Comparison of ENCODE assay signal across 1 cellular context in the genomic region with DNA sequence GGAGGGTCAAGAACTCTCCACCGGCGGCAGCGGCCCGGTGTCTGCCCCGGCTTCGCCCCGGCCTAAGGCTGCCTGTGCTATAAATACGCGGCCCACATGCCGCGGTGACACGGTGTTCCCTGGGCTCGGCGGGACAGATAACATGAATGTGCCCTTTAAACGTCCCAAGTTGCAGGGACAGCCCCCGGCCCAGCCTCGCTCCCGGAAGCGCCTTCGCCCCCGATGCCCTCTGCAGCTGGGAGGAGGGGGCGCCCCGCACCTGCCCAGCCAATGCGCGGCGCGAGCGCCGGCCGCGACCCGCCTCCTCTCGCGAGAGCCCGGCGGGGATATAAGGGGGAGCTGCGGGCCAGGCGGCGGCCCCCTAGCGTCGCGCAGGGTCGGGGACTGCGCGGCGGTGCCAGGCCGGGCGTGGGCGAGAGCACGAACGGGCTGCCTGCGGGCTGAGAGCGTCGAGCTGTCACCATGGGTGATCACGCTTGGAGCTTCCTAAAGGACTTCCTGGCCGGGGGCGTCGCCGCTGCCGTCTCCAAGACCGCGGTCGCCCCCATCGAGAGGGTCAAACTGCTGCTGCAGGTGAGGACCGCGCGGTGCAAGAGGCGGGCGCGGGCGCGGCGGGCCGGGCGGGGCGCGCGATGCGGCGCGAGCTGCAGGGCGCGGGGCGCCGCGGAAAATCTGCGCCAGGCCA.
A peak's percentile ranks its signal among the peaks of the same experiment; 100 is the strongest.
TF ChIP-seq lines count a peak whose summit lies in the region.

Gene SLC25A4, plus strand, starts transcription at position 356 of the 685 bp plus-strand sequence. Its CDS starts 107 bp downstream, at position 463.

TF ChIP-seq in K562, 482 proteins besides CTCF, POLR2A, EP300 and RAD21 (continued from another document):
- TF ChIP-seq MLX (CRISPR knock-in tag; conservative IDR thresholded peaks at IDR 0.05) (peak in 1 of 2 experiments; percentile 82; a peak in 1 of 4 replicates), TARDBP (IDR thresholded peaks at IDR 0.05) (0 out of 2 replicates have a peak, but pooled peaks have one; percentile 21), KDM4B (IDR thresholded peaks at IDR 0.05; ENCODE audit: borderline replicate concordance in 2 of 2, low read depth in 1 of 2) (peak in 1 of 2 experiments; percentile 30; a peak in 1 of 4 replicates), YY1 (IDR thresholded peaks at IDR 0.05; ENCODE audit: borderline replicate concordance in 1 of 3, control insufficient read depth in 1 of 3, extremely low read depth in 1 of 3, insufficient read depth in 3 of 3, insufficient read length in 1 of 3, insufficient replicate concordance in 2 of 3, low read depth in 1 of 3, low read length in 2 of 3) (peak in 1 of 3 experiments; percentile 40), ATF1 (CRISPR knock-in tag; IDR thresholded peaks at IDR 0.05) (no peak), ATF1 (tag; IDR thresholded peaks at IDR 0.05) (peak; percentile 67), NFIC (IDR thresholded peaks at IDR 0.05) (peak; percentile 50)
